In the genomic region with DNA sequence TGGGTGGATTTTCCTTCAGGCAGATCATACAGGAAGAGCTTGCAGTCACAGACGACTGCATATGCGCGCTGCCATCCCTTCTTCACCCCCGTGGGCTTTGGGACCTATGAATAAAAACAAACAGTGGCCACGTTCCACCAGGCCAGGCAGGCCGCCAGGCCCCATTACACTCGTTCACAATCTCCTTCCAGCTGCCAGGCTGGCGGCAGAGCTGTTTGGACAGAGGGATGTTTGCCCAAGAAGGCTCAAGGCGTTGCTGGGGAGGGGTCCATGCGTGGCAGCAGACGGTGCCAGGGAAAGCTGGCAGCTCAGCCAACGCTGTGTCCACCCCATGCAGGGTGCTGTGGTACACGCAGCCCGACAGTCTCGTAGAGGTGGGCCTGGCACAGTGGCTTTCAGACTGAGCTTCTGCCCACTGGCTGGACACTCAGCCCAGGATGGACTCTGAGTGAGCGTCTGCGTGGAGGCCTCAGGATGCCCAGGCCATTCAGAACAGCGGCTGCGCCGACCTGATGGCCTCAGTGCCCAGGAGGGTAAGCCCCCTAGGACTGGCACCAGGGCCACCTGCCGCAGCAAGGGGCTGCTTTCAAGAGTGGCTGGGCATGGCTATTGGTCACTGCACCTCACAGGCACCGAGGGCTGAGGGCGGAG, we compare ENCODE assay signal across 11 cellular contexts. TPM values are rescaled to one million over a fixed set of nuclear protein-coding genes. Genes with fewer than 3 reads are reported as not detected.
DNase-seq lines count a peak whose midpoint lies in the region; ATAC-seq and TF ChIP-seq lines count a peak whose summit lies in the region.
"Had no signal": no experiment of that assay in that cellular context is flagged by ENCODE, and none has a peak within 500 bp of the region (broad histone marks: within the 10 kb centered on the region; RNA-seq: fewer than 3 reads in every experiment).

No MANE protein-coding gene starts in this region.

- H3K9me3 Mint-ChIP-seq in activated naive CD4-positive, alpha-beta T cell treated with anti-CD3 and anti-CD28 coated beads, Interleukin-2, amount 50 U/mL, for 24 hours, result no peaks in the 10 kb centered on the region
- H3K9me3 Mint-ChIP-seq in activated naive CD4-positive, alpha-beta T cell treated with anti-CD3 and anti-CD28 coated beads for 36 hours, result no peaks in the 10 kb centered on the region
- H3K9me3 Mint-ChIP-seq in activated T-helper 17 cell treated with anti-CD3 and anti-CD28 coated beads, Interleukin-2, amount 50 U/mL, for 72 hours, result no peaks in the 10 kb centered on the region
- H3K9me3 Mint-ChIP-seq: mesothelial cell of epicardium had no signal

- CTCF ChIA-PET in activated naive CD4-positive, alpha-beta T cell treated with anti-CD3 and anti-CD28 coated beads for 36 hours (lab: Charles Lee), result interaction anchor here (0.6 to 0.9 kb wide), 5 partner anchors 190 to 954 kb away, joined by 3 to 6 read pairs (median 3); no protein-coding TSS in a partner anchor

- WGBS in tibial nerve, 2 donors, result 49 to 72% methylated on average over 7 to 15 of the region's 23 CpGs

- TF ChIP-seq CTCF in tibial nerve (IDR thresholded peaks at IDR 0.05), result no peak

- no peak for TF ChIP-seq EP300 in tibial nerve (IDR thresholded peaks at IDR 0.05)

- no peaks in the 10 kb centered on the region for H3K27me3 ChIP-seq in tibial nerve

- TF ChIP-seq POLR2A in tibial nerve (IDR thresholded peaks at IDR 0.05), result no peak

- H3K4me3 ChIP-seq in tibial nerve, result no peak overlapping the region

- no peak for ATAC-seq in activated T-helper 17 cell treated with anti-CD3 and anti-CD28 coated beads, Interleukin-2, amount 50 U/mL, for 72 hours (replicated peaks)
- ATAC-seq in left lobe of liver (peak; percentile 84), HG03378 (IDR thresholded peaks at IDR 0.05; ENCODE audit: unreplicated experiment) (no peak)

- peak overlapping the region; percentile 61 for H3K4me3 Mint-ChIP-seq in activated naive CD4-positive, alpha-beta T cell treated with anti-CD3 and anti-CD28 coated beads, Interleukin-2, amount 50 U/mL, for 24 hours
- H3K4me3 Mint-ChIP-seq in activated naive CD4-positive, alpha-beta T cell treated with anti-CD3 and anti-CD28 coated beads for 36 hours, result no peak overlapping the region
- peak overlapping the region; percentile 58 for H3K4me3 Mint-ChIP-seq in activated T-helper 17 cell treated with anti-CD3 and anti-CD28 coated beads, Interleukin-2, amount 50 U/mL, for 72 hours
- H3K4me3 Mint-ChIP-seq: mesothelial cell of epicardium had no signal

- H3K27me3 Mint-ChIP-seq in activated naive CD4-positive, alpha-beta T cell treated with anti-CD3 and anti-CD28 coated beads, Interleukin-2, amount 50 U/mL, for 24 hours, result no peaks in the 10 kb centered on the region
- H3K27me3 Mint-ChIP-seq in activated naive CD4-positive, alpha-beta T cell treated with anti-CD3 and anti-CD28 coated beads for 36 hours (ENCODE audit: low read depth), result no peaks in the 10 kb centered on the region
- H3K27me3 Mint-ChIP-seq in activated T-helper 17 cell treated with anti-CD3 and anti-CD28 coated beads, Interleukin-2, amount 50 U/mL, for 72 hours, result no peaks in the 10 kb centered on the region

- no peaks in the 10 kb centered on the region for H3K9me3 ChIP-seq in tibial nerve

- peaks cover 0 to 28% (median 8%) of the 10 kb centered on the region in 4 donors for H3K4me1 ChIP-seq in tibial nerve

- DNase-seq in activated naive CD4-positive, alpha-beta T cell treated with anti-CD3 and anti-CD28 coated beads for 36 hours, result no peak
- peak; percentile 82 for DNase-seq in left lobe of liver (ENCODE audit: low spot score)
- no peak for DNase-seq in tibial nerve (ENCODE audit: low spot score in 2 of 2)
- DNase-seq in iPS-NIHi7 (ENCODE audit: extremely low spot score), result no peak
- no peak for DNase-seq in A172 (ENCODE audit: low spot score)

- intact Hi-C loops in activated naive CD4-positive, alpha-beta T cell treated with anti-CD3 and anti-CD28 coated beads for 36 hours (cut with micrococcal nuclease), result no loop called here

- H3K27ac Mint-ChIP-seq in activated naive CD4-positive, alpha-beta T cell treated with anti-CD3 and anti-CD28 coated beads, Interleukin-2, amount 50 U/mL, for 24 hours, result peak overlapping the region; percentile 81
- H3K27ac Mint-ChIP-seq in activated naive CD4-positive, alpha-beta T cell treated with anti-CD3 and anti-CD28 coated beads for 36 hours, result no peak overlapping the region
- H3K27ac Mint-ChIP-seq in activated T-helper 17 cell treated with anti-CD3 and anti-CD28 coated beads, Interleukin-2, amount 50 U/mL, for 72 hours, result peak overlapping the region; percentile 80
- H3K27ac Mint-ChIP-seq: mesothelial cell of epicardium had no signal

- no peaks in the 10 kb centered on the region for H3K36me3 Mint-ChIP-seq in activated naive CD4-positive, alpha-beta T cell treated with anti-CD3 and anti-CD28 coated beads, Interleukin-2, amount 50 U/mL, for 24 hours
- no peaks in the 10 kb centered on the region for H3K36me3 Mint-ChIP-seq in activated naive CD4-positive, alpha-beta T cell treated with anti-CD3 and anti-CD28 coated beads for 36 hours (ENCODE audit: low read depth)
- peaks cover 4% of the 10 kb centered on the region for H3K36me3 Mint-ChIP-seq in activated T-helper 17 cell treated with anti-CD3 and anti-CD28 coated beads, Interleukin-2, amount 50 U/mL, for 72 hours (ENCODE audit: low read depth)

- peak overlapping the region in 3 of 4 donors; percentile 23 to 54 (median 42) for H3K27ac ChIP-seq in tibial nerve
- H3K27ac ChIP-seq: epithelial cell of prostate had no signal

- H3K36me3 ChIP-seq in tibial nerve, result peaks cover 9 to 95% (median 21%) of the 10 kb centered on the region in 3 donors

- H3K4me1 Mint-ChIP-seq in activated naive CD4-positive, alpha-beta T cell treated with anti-CD3 and anti-CD28 coated beads, Interleukin-2, amount 50 U/mL, for 24 hours, result peaks cover 26% of the 10 kb centered on the region
- H3K4me1 Mint-ChIP-seq in activated naive CD4-positive, alpha-beta T cell treated with anti-CD3 and anti-CD28 coated beads for 36 hours (ENCODE audit: low read depth), result peaks cover 29% of the 10 kb centered on the region
- peaks cover 5% of the 10 kb centered on the region for H3K4me1 Mint-ChIP-seq in activated T-helper 17 cell treated with anti-CD3 and anti-CD28 coated beads, Interleukin-2, amount 50 U/mL, for 72 hours
- H3K4me1 Mint-ChIP-seq: mesothelial cell of epicardium had no signal

RNA-seq across cellular contexts. Expression of a gene that starts 27.5 kb away (rescaled TPM):
- total RNA-seq in activated naive CD4-positive, alpha-beta T cell treated with anti-CD3 and anti-CD28 coated beads for 36 hours, result under 1 TPM; 0.33 to 0.37 TPM
- total RNA-seq in activated T-helper 17 cell treated with anti-CD3 and anti-CD28 coated beads, Interleukin-2, amount 50 U/mL, for 72 hours, result 1 to 10 TPM; 2.1 to 2.3 TPM
- total RNA-seq in left lobe of liver, result 56.0 TPM
- under 1 TPM in 1 of 4 donors, not detected in 3; 0.21 TPM for total RNA-seq in tibial nerve
- total RNA-seq in A172 (2014; rRNA removed; shearing (Covaris generic)), result 0.03 TPM in 1 of 2 replicates, not detected in the other
- total RNA-seq: RPMI7951 had no signal

Comparison
In these comparisons a context has a peak if more than half of its experiments do, and no peak if none do; other contexts are left out.
1. RNA of a gene that starts 27.5 kb away (total RNA-seq): 56.0 TPM in left lobe of liver (single experiment); 2.1 to 2.3 TPM in activated T-helper 17 cell treated with anti-CD3 and anti-CD28 coated beads, Interleukin-2, amount 50 U/mL, for 72 hours, 0.33 to 0.37 TPM in activated naive CD4-positive, alpha-beta T cell treated with anti-CD3 and anti-CD28 coated beads for 36 hours, 0.21 TPM in tibial nerve and 0.03 TPM in A172; every median in the first group is over 10 times any median in the second.